Comparison of ENCODE assay signal across 11 cellular contexts in genomic region chr17:75774471-75774987, GRCh38. TPM values are rescaled to one million over a fixed set of nuclear protein-coding genes. Genes with fewer than 3 reads are reported as not detected.
DNase-seq lines count a peak whose midpoint lies in the region; ATAC-seq and TF ChIP-seq lines count a peak whose summit lies in the region.
"Had no signal": no experiment of that assay in that cellular context is flagged by ENCODE, and none has a peak within 500 bp of the region (broad histone marks: within the 10 kb centered on the region; RNA-seq: fewer than 3 reads in every experiment).

No MANE protein-coding gene starts in this region.

- H3K4me1 Mint-ChIP-seq in nephron, result peaks cover 34% of the 10 kb centered on the region

- peaks cover 51% of the 10 kb centered on the region for H3K36me3 ChIP-seq in left ventricle myocardium inferior
- H3K36me3 ChIP-seq in adrenal gland (replicated peaks in 1 of 2), result peaks cover 0 to 29% of the 10 kb centered on the region in 2 donors
- H3K36me3 ChIP-seq in vagina, result peaks cover 0 to 34% of the 10 kb centered on the region in 2 donors

- H3K4me1 ChIP-seq in left ventricle myocardium inferior, result peaks cover 47% of the 10 kb centered on the region
- H3K4me1 ChIP-seq in adrenal gland (replicated peaks in 1 of 2), result peaks cover 15 to 16% of the 10 kb centered on the region in 2 donors
- peaks cover 42% of the 10 kb centered on the region for H3K4me1 ChIP-seq in vagina

- no peaks in the 10 kb centered on the region for H3K27me3 ChIP-seq in left ventricle myocardium inferior (ENCODE audit: low read depth)
- no peaks in the 10 kb centered on the region for H3K27me3 ChIP-seq in adrenal gland
- H3K27me3 ChIP-seq in vagina, result no peaks in the 10 kb centered on the region
- H3K27me3 ChIP-seq: stomach had no signal

- H3K27me3 Mint-ChIP-seq in nephron (ENCODE audit: low read depth), result peaks cover 7% of the 10 kb centered on the region

- peak overlapping the region in 1 of 3 experiments; percentile 14 for H3K27ac Mint-ChIP-seq in nephron

- WGBS in adrenal gland, 4 donors, result 84 to 96% (median 91%) methylated on average over 4 of the region's 4 CpGs

- TF ChIP-seq CTCF in left ventricle myocardium inferior (IDR thresholded peaks at IDR 0.05; ENCODE audit: borderline replicate concordance), result no peak
- no peak for TF ChIP-seq CTCF in adrenal gland (IDR thresholded peaks at IDR 0.05)
- TF ChIP-seq CTCF in nephron (IDR thresholded peaks at IDR 0.05; ENCODE audit: unreplicated experiment in 3 of 3), result no peak
- TF ChIP-seq CTCF in vagina (IDR thresholded peaks at IDR 0.05), result no peak
- no peak for TF ChIP-seq CTCF in GM10266 (IDR thresholded peaks at IDR 0.05; ENCODE audit: control insufficient read depth, insufficient read depth, low read depth, missing control alignments)

- peak overlapping the region in 2 of 3 experiments; percentile 12 to 76 for H3K4me3 Mint-ChIP-seq in nephron

- H3K4me3 ChIP-seq in left ventricle myocardium inferior, result no peak overlapping the region
- H3K4me3 ChIP-seq in adrenal gland, result no peak overlapping the region
- no peak overlapping the region for H3K4me3 ChIP-seq in vagina
- H3K4me3 ChIP-seq: stomach had no signal

- intact Hi-C loops in left ventricle myocardium inferior (cut with micrococcal nuclease) (no loop called here), left cardiac atrium (cut with DNase I) (loop anchor here in 1 of 2 donors (10.0 kb wide), 1 partner anchor 70 kb away; the partner anchor contains the start of gene UNC13D), adrenal gland (cut with DNase I) (loop anchor here in 1 of 2 donors (10.0 kb wide), 1 partner anchor 120 kb away; the partner anchor contains the start of gene TRIM65), vagina (cut with DNase I) (no loop called here)

- H3K9me3 ChIP-seq in left ventricle myocardium inferior (replicated peaks), result no peaks in the 10 kb centered on the region
- no peaks in the 10 kb centered on the region for H3K9me3 ChIP-seq in adrenal gland (replicated peaks in 1 of 3)
- H3K9me3 ChIP-seq in vagina, result no peaks in the 10 kb centered on the region
- H3K9me3 ChIP-seq: stomach had no signal

- ATAC-seq in left cardiac atrium (no peak), GM18505 (IDR thresholded peaks at IDR 0.05; ENCODE audit: unreplicated experiment) (no peak)

- peak overlapping the region; percentile 97 for H3K27ac ChIP-seq in left ventricle myocardium inferior (replicated peaks)
- peak overlapping the region in 1 of 5 donors; percentile 7 for H3K27ac ChIP-seq in adrenal gland
- H3K27ac ChIP-seq in vagina, result peak overlapping the region; percentile 99

- DNase-seq in left ventricle myocardium inferior (no peak), left cardiac atrium (no peak), adrenal gland (peak in 4 of 7 donors; percentile 23 to 69 (median 46)), vagina (ENCODE audit: extremely low spot score in 2 of 2) (no peak), GM10266 (ENCODE audit: extremely low spot score) (no peak)
- no peak for DNase-seq in effector CD8-positive, alpha-beta T cell (lab: John Stamatoyannopoulos, UW)
- DNase-seq: hippocampal formation; stimulated activated CD4-positive, alpha-beta T cell treated with anti-CD3 and anti-CD28 coated beads, Interleukin-4, amount 100 ng/mL, for 24 hours; stomach had no signal

- peaks cover 48% of the 10 kb centered on the region for H3K36me3 Mint-ChIP-seq in nephron (ENCODE audit: low read depth)

- peaks cover under 1% of the 10 kb centered on the region for H3K9me3 Mint-ChIP-seq in nephron

- TF ChIP-seq POLR2A in adrenal gland (IDR thresholded peaks at IDR 0.05) (no peak), vagina (IDR thresholded peaks at IDR 0.05) (no peak), GM18505 (IDR thresholded peaks at IDR 0.05; ENCODE audit: borderline replicate concordance, extremely low read depth, insufficient read depth, insufficient read length) (no peak)

RNA-seq across cellular contexts. Expression of gene GALK1, which starts 9.5 kb away (rescaled TPM):
- total RNA-seq in left ventricle myocardium inferior (19.1 TPM), left cardiac atrium (10 to 100 TPM; 22.0 to 22.9 TPM), adrenal gland (10 to 100 TPM; 13.9 to 47.3 (median 24.6) TPM), vagina (18.4 TPM)
- polyA plus RNA-seq in adrenal gland, result 10 to 100 TPM in 2 of 3 donors, 1 to 10 TPM in 1; 1.4 to 39.1 (median 37.2) TPM

RNA-seq across cellular contexts. Expression of gene UNK, which starts 10.1 kb away (rescaled TPM):
- total RNA-seq in left ventricle myocardium inferior, result 14.7 TPM
- 10 to 100 TPM; 15.8 to 17.8 TPM for total RNA-seq in left cardiac atrium
- 10 to 100 TPM; 15.1 to 35.5 (median 24.6) TPM for total RNA-seq in adrenal gland
- polyA plus RNA-seq in adrenal gland, result 10 to 100 TPM; 13.6 to 45.9 (median 19.0) TPM
- total RNA-seq in vagina, result 35.1 TPM

RNA-seq across cellular contexts. Expression of gene ITGB4, which starts 53.3 kb away (rescaled TPM):
- 10.6 TPM for total RNA-seq in left ventricle myocardium inferior
- total RNA-seq in left cardiac atrium, result 10 to 100 TPM; 18.9 to 26.9 TPM
- 1 to 10 TPM; 3.1 to 9.4 (median 6.9) TPM for total RNA-seq in adrenal gland
- polyA plus RNA-seq in adrenal gland, result 10 to 100 TPM in 2 of 3 donors, 1 to 10 TPM in 1; 1.0 to 12.5 (median 12.1) TPM
- total RNA-seq in vagina, result 169 TPM

Comparison
In these comparisons a context has a peak if more than half of its experiments do, and no peak if none do; other contexts are left out.
1. DNase-seq: peak in adrenal gland (4 of 7); none in left ventricle myocardium inferior (single experiment), left cardiac atrium (single experiment), vagina (0 of 2), effector CD8-positive, alpha-beta T cell (single experiment) and GM10266 (single experiment).